ENCODE assay signal across 14 cellular contexts in the genomic region with DNA sequence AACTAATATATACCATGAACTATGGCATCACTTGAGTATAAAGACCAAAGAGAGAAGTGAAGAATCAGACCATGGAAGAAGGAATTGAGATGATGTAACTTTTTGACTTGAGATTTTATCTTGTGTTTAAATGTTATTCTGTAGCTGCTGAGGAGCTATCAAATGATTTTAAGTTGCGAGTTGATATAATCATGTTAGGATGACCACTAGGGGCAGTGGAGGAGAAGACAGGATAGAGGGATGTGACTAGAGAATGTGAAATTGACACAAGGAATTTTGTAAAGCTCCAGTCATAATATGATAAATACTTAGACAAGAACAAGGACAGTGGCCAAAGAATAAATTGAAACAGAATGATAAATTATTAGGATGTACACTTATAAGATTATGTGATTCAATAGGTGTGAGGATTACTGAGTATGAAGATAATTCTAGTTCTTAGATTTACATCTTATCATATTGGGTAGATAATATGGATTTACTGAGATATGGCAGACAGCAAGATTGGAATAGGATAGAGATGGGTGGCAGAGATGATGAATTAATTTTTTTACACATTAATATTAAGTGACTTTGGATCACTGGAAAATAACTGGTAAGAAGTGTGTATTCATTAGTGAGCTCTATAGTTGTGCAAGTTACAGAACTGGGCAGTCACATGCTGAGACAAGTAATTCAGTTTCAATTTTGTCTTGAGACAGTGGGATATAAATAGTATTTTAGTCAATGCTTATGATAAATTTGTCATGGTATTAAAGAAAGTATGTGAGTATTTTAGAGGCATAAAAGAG.
A peak's percentile ranks its signal among the peaks of the same experiment; 100 is the strongest.
DNase-seq lines count a peak whose midpoint lies in the region; ATAC-seq, FAIRE-seq and TF ChIP-seq lines count a peak whose summit lies in the region.
"Had no signal": no experiment of that assay in that cellular context is flagged by ENCODE, and none has a peak within 500 bp of the region (broad histone marks: within the 10 kb centered on the region; RNA-seq: fewer than 3 reads in every experiment).

No MANE protein-coding gene starts in this region.

- no peak overlapping the region for H2BK12ac ChIP-seq in H9 (ENCODE audit: insufficient read length, low read depth, low read length)

- no peak overlapping the region for H3K23ac ChIP-seq in H9 (ENCODE audit: insufficient read length, low read depth, low read length)

- H3K27ac ChIP-seq in A549: no peak overlapping the region
- no peak overlapping the region for H3K27ac ChIP-seq in H9 (ENCODE audit: insufficient read length, low read depth, low read length)
- no peak overlapping the region for H3K27ac ChIP-seq in SK-N-SH (ENCODE audit: low read depth in 2 of 2, low read length in 1 of 2)
- no peak overlapping the region for H3K27ac ChIP-seq in spleen
- H3K27ac ChIP-seq: epithelial cell of prostate, left ventricle myocardium inferior had no signal

- H3K4me3 Mint-ChIP-seq in H9: no peak overlapping the region
- H3K4me3 Mint-ChIP-seq: activated CD4-positive, alpha-beta T cell treated with anti-CD3 and anti-CD28 coated beads, Interleukin-2, amount 10 ng/mL, durations not matched to agents 24 days and 14 days; activated naive CD8-positive, alpha-beta T cell treated with anti-CD3 and anti-CD28 coated beads, Interleukin-2, amount 10 ng/mL, durations not matched to agents 7 days and 5 days; CD14-positive monocyte had no signal

- H4K8ac ChIP-seq in H9 (replicated peaks; ENCODE audit: insufficient read length, low read depth, low read length): no peak overlapping the region

- no peak overlapping the region for H3K18ac ChIP-seq in H9 (ENCODE audit: insufficient read length, low read depth, low read length)

- no peak overlapping the region for H4K91ac ChIP-seq in H9 (ENCODE audit: insufficient read length, low read depth, low read length)

- no peak overlapping the region for H2AFZ ChIP-seq in H9 (ENCODE audit: low read length)
- no peak overlapping the region for H2AFZ ChIP-seq in SK-N-SH (ENCODE audit: low read depth)

- H3K79me1 ChIP-seq in H9 (ENCODE audit: insufficient read depth, low read depth, low read length, poor library complexity, severe bottlenecking): no peaks in the 10 kb centered on the region

- no peaks in the 10 kb centered on the region for H3F3A ChIP-seq in SK-N-SH (replicated peaks; ENCODE audit: insufficient read depth)

- no peak for TF ChIP-seq POLR2A in A549 (IDR thresholded peaks at IDR 0.05; ENCODE audit: low read length)
- TF ChIP-seq POLR2A in spleen (IDR thresholded peaks at IDR 0.05): no peak

- no peak overlapping the region for H2AK5ac ChIP-seq in H9 (ENCODE audit: insufficient read length, low read length)

- H4K5ac ChIP-seq in H9 (ENCODE audit: insufficient read length, low read depth, low read length): no peak overlapping the region

- H4K20me1 ChIP-seq in H9 (ENCODE audit: control insufficient read depth, insufficient read depth, insufficient read length) (no peaks in the 10 kb centered on the region), SK-N-SH (ENCODE audit: insufficient read depth) (no peaks in the 10 kb centered on the region)

- H3K9me3 ChIP-seq in A549 (no peaks in the 10 kb centered on the region), H9 (ENCODE audit: control insufficient read depth, low read depth, low read length) (no peaks in the 10 kb centered on the region), SK-N-SH (no peaks in the 10 kb centered on the region), spleen (peaks cover 0 to 5% (median 0%) of the 10 kb centered on the region in 8 donors)

- intact Hi-C loops in spleen (cut with DNase I; ENCODE audit: low total_unique reads): no loop called here

- POLR2A ChIA-PET in A549 (lab: Yijun Ruan, JAX) (interaction anchor here (0.6 kb wide), 1 partner anchor 1479 kb away, joined by 5 read pairs; no protein-coding TSS in a partner anchor), SK-N-SH (lab: Yijun Ruan, JAX) (no interaction called here)

- no peak for ATAC-seq in A549

- no peaks in the 10 kb centered on the region for H3K23me2 ChIP-seq in H9 (ENCODE audit: insufficient read length, low read depth, low read length, poor library complexity, severe bottlenecking)

- TF ChIP-seq CTCF in A549 (IDR thresholded peaks at IDR 0.05) (peak; percentile 15; the same call in 1 of the 3 replicates), H9 (conservative IDR thresholded peaks at IDR 0.05) (peak; percentile 67), SK-N-SH (IDR thresholded peaks at IDR 0.05) (peak; percentile 60), fibroblast of the aortic adventitia (IDR thresholded peaks at IDR 0.05; ENCODE audit: insufficient read depth, low read length) (peak; percentile 25), spleen (IDR thresholded peaks at IDR 0.05 in 8 of 11, conservative IDR thresholded peaks at IDR 0.05 in 3 of 11) (peak in 1 of 11 experiments; percentile 15)

- no peak for FAIRE-seq in A549 (lab: Jason Lieb, UNC)

- no peak overlapping the region for H3K56ac ChIP-seq in H9 (ENCODE audit: insufficient read length, low read depth, low read length)

- CTCF ChIA-PET in A549 (lab: Yijun Ruan, JAX) (interaction anchor here (1.0 to 1.1 kb wide), 2 partner anchors 10 to 19 kb away, joined by 3 read pairs; no protein-coding TSS in a partner anchor), SK-N-SH (lab: Yijun Ruan, JAX) (interaction anchor here (0.6 to 1.2 kb wide), 11 partner anchors 9 to 278 kb away, joined by 3 to 7 read pairs (median 3); no protein-coding TSS in a partner anchor)

- no peak overlapping the region for H2BK120ac ChIP-seq in H9 (ENCODE audit: low read depth, low read length, poor library complexity, severe bottlenecking)

- TF ChIP-seq EP300 in A549 (IDR thresholded peaks at IDR 0.05) (no peak), SK-N-SH (IDR thresholded peaks at IDR 0.05; ENCODE audit: borderline replicate concordance in 1 of 2, low read depth in 1 of 2, low read length in 1 of 2) (no peak)

- no peak overlapping the region for H3K14ac ChIP-seq in H9 (ENCODE audit: insufficient read depth, low read length)

- H3K36me3 Mint-ChIP-seq in H9 (ENCODE audit: insufficient read depth in 1 of 3, low read depth in 3 of 3): peaks cover 0 to 10% (median 3%) of the 10 kb centered on the region in 3 experiments; a peak in 5 of 7 replicates
- H3K36me3 Mint-ChIP-seq: activated naive CD8-positive, alpha-beta T cell treated with anti-CD3 and anti-CD28 coated beads, Interleukin-2, amount 10 ng/mL, durations not matched to agents 7 days and 5 days; CD14-positive monocyte had no signal

- no peaks in the 10 kb centered on the region for H3K4me1 ChIP-seq in A549
- no peaks in the 10 kb centered on the region for H3K4me1 ChIP-seq in H9 (ENCODE audit: insufficient read depth, low read length)
- no peaks in the 10 kb centered on the region for H3K4me1 ChIP-seq in SK-N-SH (ENCODE audit: control insufficient read depth in 1 of 2, insufficient read depth in 2 of 2, low read depth in 1 of 2, low read length in 1 of 2)
- no peaks in the 10 kb centered on the region for H3K4me1 ChIP-seq in spleen
- H3K4me1 ChIP-seq: left ventricle myocardium inferior had no signal

- H2BK20ac ChIP-seq in H9 (ENCODE audit: low read depth, low read length, poor library complexity, severe bottlenecking): no peak overlapping the region

- H3K4me1 Mint-ChIP-seq in H9: peaks cover 2% of the 10 kb centered on the region in 2 experiments; a peak in 3 of 4 replicates
- H3K4me1 Mint-ChIP-seq: activated CD4-positive, alpha-beta T cell treated with anti-CD3 and anti-CD28 coated beads, Interleukin-2, amount 10 ng/mL, durations not matched to agents 24 days and 14 days; activated naive CD8-positive, alpha-beta T cell treated with anti-CD3 and anti-CD28 coated beads, Interleukin-2, amount 10 ng/mL, durations not matched to agents 7 days and 5 days; CD14-positive monocyte had no signal

- H3K9ac ChIP-seq in H9 (ENCODE audit: extremely low read depth, insufficient read length, low read length) (no peak overlapping the region), SK-N-SH (no peak overlapping the region)

- no peaks in the 10 kb centered on the region for H3K27me3 Mint-ChIP-seq in H9 (ENCODE audit: low read depth)
- H3K27me3 Mint-ChIP-seq: activated CD4-positive, alpha-beta T cell treated with anti-CD3 and anti-CD28 coated beads, Interleukin-2, amount 10 ng/mL, durations not matched to agents 24 days and 14 days; activated naive CD8-positive, alpha-beta T cell treated with anti-CD3 and anti-CD28 coated beads, Interleukin-2, amount 10 ng/mL, durations not matched to agents 7 days and 5 days had no signal

- H3K36me3 ChIP-seq in SK-N-SH (replicated peaks in 1 of 2; ENCODE audit: control insufficient read depth in 1 of 2, insufficient read depth in 2 of 2, low read length in 1 of 2) (no peaks in the 10 kb centered on the region), spleen (no peaks in the 10 kb centered on the region)
- H3K36me3 ChIP-seq: left ventricle myocardium inferior had no signal

- DNase-seq in A549 (ENCODE audit: low read depth in 1 of 2, low spot score in 1 of 2) (peak; percentile 0 to 16), H9 (no peak), SK-N-SH (peak; percentile 8), fibroblast of the aortic adventitia (ENCODE audit: low read depth) (peak; percentile 12), cerebellar cortex (ENCODE audit: low spot score) (no peak), spleen (no peak), NCI-H146 treated with DMSO at 0.1 percent for 48 hours (lab: John Stamatoyannopoulos, UW; ENCODE audit: unreplicated experiment) (no peak)
- DNase-seq in stimulated activated CD4-positive, alpha-beta T cell treated with anti-CD3 and anti-CD28 coated beads, Interleukin-2, amount 100 ng/mL, for 48 hours: no peak
- DNase-seq: activated CD4-positive, alpha-beta T cell treated with anti-CD3 and anti-CD28 coated beads, Interleukin-2, amount 10 ng/mL, durations not matched to agents 24 days and 14 days; activated naive CD8-positive, alpha-beta T cell treated with anti-CD3 and anti-CD28 coated beads, Interleukin-2, amount 10 ng/mL, durations not matched to agents 7 days and 5 days; left ventricle myocardium inferior; RPMI8226 had no signal

- H3K9me2 ChIP-seq in SK-N-SH: no peaks in the 10 kb centered on the region

- H3K4me2 ChIP-seq in A549 (no peak overlapping the region), H9 (ENCODE audit: insufficient read depth, insufficient read length, low read length) (no peak overlapping the region), SK-N-SH (no peak overlapping the region)

- no peak overlapping the region for H3K4me3 ChIP-seq in A549
- H3K4me3 ChIP-seq in SK-N-SH (ENCODE audit: low read depth in 2 of 2, low read length in 1 of 2): no peak overlapping the region
- H3K4me3 ChIP-seq in fibroblast of the aortic adventitia (ENCODE audit: low read depth, low read length): no peak overlapping the region
- no peak overlapping the region for H3K4me3 ChIP-seq in spleen
- H3K4me3 ChIP-seq: left ventricle myocardium inferior had no signal

- WGBS in A549 (ENCODE audit: missing lambda C conversion rate): 16% methylated on average over 1 of the region's 1 CpG
- no CpG with 5 or more reads among the region's 1 CpG for WGBS in H9 (ENCODE audit: extremely low coverage, insufficient read length, low lambda C conversion rate)
- WGBS in SK-N-SH (ENCODE audit: low lambda C conversion rate): 9% methylated on average over 1 of the region's 1 CpG
- WGBS in spleen, 5 donors: 79 to 98% (median 89%) methylated on average over 1 of the region's 1 CpG

- H3K79me2 ChIP-seq in H9 (ENCODE audit: insufficient read depth, low read length) (no peaks in the 10 kb centered on the region), SK-N-SH (ENCODE audit: insufficient read depth) (no peaks in the 10 kb centered on the region)

- TF ChIP-seq RAD21 in A549 (conservative IDR thresholded peaks at IDR 0.05 in 1 of 2, IDR thresholded peaks at IDR 0.05 in 1 of 2) (peak in 1 of 2 experiments; percentile 16; a peak in 1 of 5 replicates), SK-N-SH (IDR thresholded peaks at IDR 0.05; ENCODE audit: low read length) (peak; percentile 39)

- no peak overlapping the region for H3K27ac Mint-ChIP-seq in H9
- H3K27ac Mint-ChIP-seq: activated CD4-positive, alpha-beta T cell treated with anti-CD3 and anti-CD28 coated beads, Interleukin-2, amount 10 ng/mL, durations not matched to agents 24 days and 14 days; activated naive CD8-positive, alpha-beta T cell treated with anti-CD3 and anti-CD28 coated beads, Interleukin-2, amount 10 ng/mL, durations not matched to agents 7 days and 5 days; CD14-positive monocyte had no signal

- no peaks in the 10 kb centered on the region for H3K27me3 ChIP-seq in H9 (ENCODE audit: insufficient read depth, low read length)
- no peaks in the 10 kb centered on the region for H3K27me3 ChIP-seq in SK-N-SH (ENCODE audit: insufficient read depth)
- no peaks in the 10 kb centered on the region for H3K27me3 ChIP-seq in spleen (replicated peaks in 1 of 7)

- no peak overlapping the region for H3K4ac ChIP-seq in H9 (ENCODE audit: low read depth, low read length)

- no peak overlapping the region for H3T11ph ChIP-seq in H9 (ENCODE audit: low read length)

- peaks cover 2 to 3% of the 10 kb centered on the region in 2 experiments for H3K9me3 Mint-ChIP-seq in H9
- H3K9me3 Mint-ChIP-seq: activated CD4-positive, alpha-beta T cell treated with anti-CD3 and anti-CD28 coated beads, Interleukin-2, amount 10 ng/mL, durations not matched to agents 24 days and 14 days; activated naive CD8-positive, alpha-beta T cell treated with anti-CD3 and anti-CD28 coated beads, Interleukin-2, amount 10 ng/mL, durations not matched to agents 7 days and 5 days had no signal

- no peak overlapping the region for H2BK5ac ChIP-seq in H9 (ENCODE audit: insufficient read length, low read length)

- H2BK15ac ChIP-seq in H9 (ENCODE audit: low read depth, low read length): no peak overlapping the region

Comparison
In these comparisons a context has a peak if more than half of its experiments do, and no peak if none do; other contexts are left out.
1. DNase-seq: peak in A549 (2 of 2), SK-N-SH (single experiment) and fibroblast of the aortic adventitia (single experiment); none in H9 (single experiment), cerebellar cortex (single experiment), spleen (single experiment), stimulated activated CD4-positive, alpha-beta T cell treated with anti-CD3 and anti-CD28 coated beads, Interleukin-2, amount 100 ng/mL, for 48 hours (0 of 2) and NCI-H146 treated with DMSO at 0.1 percent for 48 hours (single experiment).